In genomic region chr20:46364670-46365482, GRCh38 we compare ENCODE assay signal across 8 cellular contexts. TPM values are rescaled to one million over a fixed set of nuclear protein-coding genes. Genes with fewer than 3 reads are reported as not detected.
DNase-seq lines count a peak whose midpoint lies in the region; ATAC-seq and TF ChIP-seq lines count a peak whose summit lies in the region.

No MANE protein-coding gene starts in this region.

- H3K4me1 ChIP-seq in HCT116 (ENCODE audit: control insufficient read depth in 1 of 2, insufficient read depth in 2 of 2, low read length in 2 of 2) = peaks cover 6 to 26% of the 10 kb centered on the region in 2 experiments; a peak in 3 of 4 replicates

- no peaks in the 10 kb centered on the region for H4K20me1 ChIP-seq in HCT116 (ENCODE audit: insufficient read depth)

- no peak for ATAC-seq in HCT116
- ATAC-seq in HG03354 (IDR thresholded peaks at IDR 0.05; ENCODE audit: poor library complexity, severe bottlenecking, unreplicated experiment) = no peak
- no peak for ATAC-seq in GM19395 (IDR thresholded peaks at IDR 0.05; ENCODE audit: unreplicated experiment)

- H3K36me3 ChIP-seq in HCT116 (ENCODE audit: control insufficient read depth in 1 of 2, insufficient read depth in 2 of 2, low read length in 2 of 2) = peaks cover 9 to 22% of the 10 kb centered on the region in 2 experiments; a peak in 3 of 4 replicates

- CTCF ChIA-PET in HCT116 (lab: Charles Lee) = interaction anchor here (1.4 kb wide), 1 partner anchor 16 kb away, joined by 4 read pairs; no protein-coding TSS in a partner anchor

- no peaks in the 10 kb centered on the region for H3K9me3 ChIP-seq in HCT116 (ENCODE audit: control insufficient read depth in 1 of 2, insufficient read depth in 1 of 2, low read depth in 1 of 2, low read length in 2 of 2)

- no peaks in the 10 kb centered on the region for H3K27me3 Mint-ChIP-seq in activated T-helper 1 cell treated with anti-CD3 and anti-CD28 coated beads, Interleukin-12 subunit alpha, Interleukin-12 subunit beta, Interleukin-2, Interleukin-4 antibody, amounts not matched to agents 30 ng/mL and 10 ng/mL and 1 ng/mL, durations not matched to agents 14 hours and 24 hours and 36 hours (ENCODE audit: insufficient read depth)

- peak overlapping the region; percentile 93 for H3K4me3 Mint-ChIP-seq in activated T-helper 1 cell treated with anti-CD3 and anti-CD28 coated beads, Interleukin-12 subunit alpha, Interleukin-12 subunit beta, Interleukin-2, Interleukin-4 antibody, amounts not matched to agents 30 ng/mL and 10 ng/mL and 1 ng/mL, durations not matched to agents 14 hours and 24 hours and 36 hours

- H3K4me1 Mint-ChIP-seq in activated T-helper 1 cell treated with anti-CD3 and anti-CD28 coated beads, Interleukin-12 subunit alpha, Interleukin-12 subunit beta, Interleukin-2, Interleukin-4 antibody, amounts not matched to agents 30 ng/mL and 10 ng/mL and 1 ng/mL, durations not matched to agents 14 hours and 24 hours and 36 hours (ENCODE audit: low read depth) = peaks cover 73% of the 10 kb centered on the region

- no peak for TF ChIP-seq POLR2A in HCT116 (IDR thresholded peaks at IDR 0.05; ENCODE audit: borderline replicate concordance, extremely low read depth, insufficient read depth, insufficient read length)

- POLR2A ChIA-PET in HCT116 (lab: Charles Lee) = interaction anchor here (0.7 to 1.0 kb wide), 3 partner anchors 13 to 42 kb away, joined by 3 to 5 read pairs (median 3); partner anchors contain the start of gene ELMO2

- RAD21 ChIA-PET in HCT116 (lab: Charles Lee; ENCODE audit: low non-redundant PET in 1 of 2, low total read pairs in 2 of 2, uncharacterized antibody in 2 of 2, unreplicated experiment in 2 of 2) = no interaction called here

- TSS peak; percentile 80 for BruUV-seq in HCT116 (replicated peaks; lab: Mats Ljungman, UMichigan)

- no peak for TF ChIP-seq RAD21 in HCT116 (IDR thresholded peaks at IDR 0.05; ENCODE audit: low read depth)

- H3K27me3 ChIP-seq in HCT116 (ENCODE audit: insufficient read depth, low read length) = no peaks in the 10 kb centered on the region

- H2AFZ ChIP-seq in HCT116 (ENCODE audit: low read depth, low read length, poor library complexity, severe bottlenecking) = no peak overlapping the region

- no peaks in the 10 kb centered on the region for H3K9me2 ChIP-seq in HCT116 (ENCODE audit: insufficient read depth)

- peak overlapping the region; percentile 95 for H3K9ac ChIP-seq in HCT116 (ENCODE audit: low read length)

- H3K4me3 ChIP-seq in HCT116 (replicated peaks in 1 of 2; ENCODE audit: low read depth in 1 of 2, low read length in 2 of 2) (peak overlapping the region; percentile 79 to 95), skin epidermis (peak overlapping the region; percentile 82 to 100 (median 98))

- peak overlapping the region; percentile 82 for H3K27ac Mint-ChIP-seq in activated T-helper 1 cell treated with anti-CD3 and anti-CD28 coated beads, Interleukin-12 subunit alpha, Interleukin-12 subunit beta, Interleukin-2, Interleukin-4 antibody, amounts not matched to agents 30 ng/mL and 10 ng/mL and 1 ng/mL, durations not matched to agents 14 hours and 24 hours and 36 hours

- no peak for DNase-seq in HCT116 (ENCODE audit: low read depth, low spot score)
- no peak for DNase-seq in activated T-helper 1 cell treated with anti-CD3 and anti-CD28 coated beads, Interleukin-12 subunit alpha, Interleukin-12 subunit beta, Interleukin-2, Interleukin-4 antibody, amounts not matched to agents 30 ng/mL and 10 ng/mL and 1 ng/mL, durations not matched to agents 14 hours and 24 hours and 36 hours (ENCODE audit: low spot score)
- peak in 36 of 51 donors; percentile 16 to 90 (median 60) for DNase-seq in hypothalamus (lab: John Stamatoyannopoulos, UW)
- no peak for DNase-seq in posterior vena cava (ENCODE audit: low spot score)
- no peak for DNase-seq in ureter (ENCODE audit: low spot score)

- intact Hi-C loops in HCT116 (cut with micrococcal nuclease) (loop anchor here (1.0 kb wide), 1 partner anchor 41 kb away; the partner anchor contains the start of gene ELMO2), posterior vena cava (cut with DNase I) (loop anchor here in 1 of 2 donors (10.0 kb wide), 1 partner anchor 570 kb away; the partner anchor contains the start of genes DNTTIP1 and WFDC3)
- intact Hi-C loops in activated T-helper 1 cell treated with anti-CD3 and anti-CD28 coated beads, Interleukin-12 subunit alpha, Interleukin-12 subunit beta, Interleukin-2, Interleukin-4 antibody, amounts not matched to agents 30 ng/mL and 10 ng/mL and 1 ng/mL, durations not matched to agents 14 hours and 24 hours and 36 hours (cut with micrococcal nuclease) = loop anchor here (1.0 to 10.0 kb wide), 10 partner anchors 41 to 1480 kb away; partner anchors contain the start of genes CDH22, DNTTIP1, ELMO2 and TP53RK

- peak overlapping the region; percentile 98 for H3K4me2 ChIP-seq in HCT116 (ENCODE audit: low read length)

- H3K36me3 Mint-ChIP-seq in activated T-helper 1 cell treated with anti-CD3 and anti-CD28 coated beads, Interleukin-12 subunit alpha, Interleukin-12 subunit beta, Interleukin-2, Interleukin-4 antibody, amounts not matched to agents 30 ng/mL and 10 ng/mL and 1 ng/mL, durations not matched to agents 14 hours and 24 hours and 36 hours (ENCODE audit: low read depth) = peaks cover 54% of the 10 kb centered on the region

- H3K79me2 ChIP-seq in HCT116 (ENCODE audit: insufficient read depth, low read length) = peaks cover 36% of the 10 kb centered on the region

- no peak for TF ChIP-seq CTCF in HCT116 (IDR thresholded peaks at IDR 0.05 in 2 of 3, conservative IDR thresholded peaks at IDR 0.05 in 1 of 3; ENCODE audit: borderline replicate concordance in 1 of 3, insufficient read depth in 1 of 3, low read depth in 2 of 3, low read length in 2 of 3)

- no peaks in the 10 kb centered on the region for H3K9me3 Mint-ChIP-seq in activated T-helper 1 cell treated with anti-CD3 and anti-CD28 coated beads, Interleukin-12 subunit alpha, Interleukin-12 subunit beta, Interleukin-2, Interleukin-4 antibody, amounts not matched to agents 30 ng/mL and 10 ng/mL and 1 ng/mL, durations not matched to agents 14 hours and 24 hours and 36 hours

- H3K27ac ChIP-seq in HCT116 (ENCODE audit: low read depth, low read length) (peak overlapping the region; percentile 33; the same call in 1 of the 2 replicates), skin epidermis (peak overlapping the region in 20 of 21 experiments; percentile 54 to 100 (median 98))

TF ChIP-seq in HCT116, 20 proteins besides CTCF, POLR2A, EP300 and RAD21:
- TF ChIP-seq, protein P1, sequence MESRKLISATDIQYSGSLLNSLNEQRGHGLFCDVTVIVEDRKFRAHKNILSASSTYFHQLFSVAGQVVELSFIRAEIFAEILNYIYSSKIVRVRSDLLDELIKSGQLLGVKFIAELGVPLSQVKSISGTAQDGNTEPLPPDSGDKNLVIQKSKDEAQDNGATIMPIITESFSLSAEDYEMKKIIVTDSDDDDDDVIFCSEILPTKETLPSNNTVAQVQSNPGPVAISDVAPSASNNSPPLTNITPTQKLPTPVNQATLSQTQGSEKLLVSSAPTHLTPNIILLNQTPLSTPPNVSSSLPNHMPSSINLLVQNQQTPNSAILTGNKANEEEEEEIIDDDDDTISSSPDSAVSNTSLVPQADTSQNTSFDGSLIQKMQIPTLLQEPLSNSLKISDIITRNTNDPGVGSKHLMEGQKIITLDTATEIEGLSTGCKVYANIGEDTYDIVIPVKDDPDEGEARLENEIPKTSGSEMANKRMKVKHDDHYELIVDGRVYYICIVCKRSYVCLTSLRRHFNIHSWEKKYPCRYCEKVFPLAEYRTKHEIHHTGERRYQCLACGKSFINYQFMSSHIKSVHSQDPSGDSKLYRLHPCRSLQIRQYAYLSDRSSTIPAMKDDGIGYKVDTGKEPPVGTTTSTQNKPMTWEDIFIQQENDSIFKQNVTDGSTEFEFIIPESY (IDR thresholded peaks at IDR 0.05; ENCODE audit: extremely low read depth, insufficient replicate concordance, low read length) = no peak
- TF ChIP-seq SIN3A (IDR thresholded peaks at IDR 0.05; ENCODE audit: low read depth) = 0 out of 2 replicates have a peak, but pooled peaks have one; percentile 5

RNA-seq across cellular contexts. Expression of gene ELMO2, which starts 41.5 kb away (rescaled TPM):
- 22.9 TPM for total RNA-seq in HCT116 (2021; ENCODE audit: unreplicated experiment)
- polyA plus RNA-seq in HCT116 (2012) = 12.9 and 15.7 TPM in 2 replicates
- total RNA-seq in activated T-helper 1 cell treated with anti-CD3 and anti-CD28 coated beads, Interleukin-12 subunit alpha, Interleukin-12 subunit beta, Interleukin-2, Interleukin-4 antibody, amounts not matched to agents 30 ng/mL and 10 ng/mL and 1 ng/mL, durations not matched to agents 14 hours and 24 hours and 36 hours = 79.7 and 91.1 TPM in 2 replicates
- 10 to 100 TPM; 43.6 to 48.9 TPM for total RNA-seq in posterior vena cava
- total RNA-seq in ureter = 60.4 TPM

RNA-seq across cellular contexts. Expression of gene CDH22, which starts 56.6 kb away (rescaled TPM):
- total RNA-seq in HCT116 (2021; ENCODE audit: unreplicated experiment) = 1.8 TPM
- 1.00 and 1.6 TPM in 2 replicates for polyA plus RNA-seq in HCT116 (2012)
- not detected in 2 replicates for total RNA-seq in activated T-helper 1 cell treated with anti-CD3 and anti-CD28 coated beads, Interleukin-12 subunit alpha, Interleukin-12 subunit beta, Interleukin-2, Interleukin-4 antibody, amounts not matched to agents 30 ng/mL and 10 ng/mL and 1 ng/mL, durations not matched to agents 14 hours and 24 hours and 36 hours
- under 1 TPM; 0.28 to 0.29 TPM for total RNA-seq in posterior vena cava
- total RNA-seq in ureter = 0.23 TPM

Comparison
In these comparisons a context has a peak if more than half of its experiments do, and no peak if none do; other contexts are left out.
1. DNase-seq: peak in hypothalamus (36 of 51); none in HCT116 (single experiment), activated T-helper 1 cell treated with anti-CD3 and anti-CD28 coated beads, Interleukin-12 subunit alpha, Interleukin-12 subunit beta, Interleukin-2, Interleukin-4 antibody, amounts not matched to agents 30 ng/mL and 10 ng/mL and 1 ng/mL, durations not matched to agents 14 hours and 24 hours and 36 hours (single experiment), posterior vena cava (single experiment) and ureter (single experiment).